ENCODE assay signal across 23 cellular contexts in genomic region chr14:34297786-34298520, GRCh38.
DNase-seq lines count a peak whose midpoint lies in the region; TF ChIP-seq lines count a peak whose summit lies in the region.
"Had no signal": no experiment of that assay in that cellular context is flagged by ENCODE, and none has a peak within 500 bp of the region (broad histone marks: within the 10 kb centered on the region; RNA-seq: fewer than 3 reads in every experiment).

No MANE protein-coding gene starts in this region.

- no peaks in the 10 kb centered on the region for H3K27me3 ChIP-seq in esophagus (ENCODE audit: control insufficient read depth in 1 of 2, insufficient read depth in 2 of 2, low read length in 2 of 2)
- peaks cover 5% of the 10 kb centered on the region; the same call in 1 of the 2 replicates for H3K27me3 ChIP-seq in BE2C
- no peaks in the 10 kb centered on the region for H3K27me3 ChIP-seq in MG63
- H3K27me3 ChIP-seq: tibial nerve had no signal

- H3K9me3 ChIP-seq in esophagus (ENCODE audit: control insufficient read depth in 2 of 2, insufficient read depth in 1 of 2, low read depth in 1 of 2, low read length in 1 of 2), result no peaks in the 10 kb centered on the region
- H3K9me3 ChIP-seq in BE2C, result no peaks in the 10 kb centered on the region
- no peaks in the 10 kb centered on the region for H3K9me3 ChIP-seq in MG63
- H3K9me3 ChIP-seq: tibial nerve had no signal

- peak overlapping the region; percentile 45 to 57 for H3K27ac ChIP-seq in esophagus (ENCODE audit: low read depth in 2 of 2, low read length in 1 of 2)
- H3K27ac ChIP-seq: tibial nerve had no signal

- TF ChIP-seq CTCF in nephron progenitor cell (IDR thresholded peaks at IDR 0.05) (no peak), BE2C (IDR thresholded peaks at IDR 0.05; ENCODE audit: low read depth, low read length) (no peak)

- H3K4me3 ChIP-seq in esophagus (ENCODE audit: low read depth in 1 of 2, low read length in 2 of 2) (no peak overlapping the region), BE2C (ENCODE audit: low read depth, low read length) (no peak overlapping the region), MG63 (no peak overlapping the region)
- H3K4me3 ChIP-seq: GM12878, tibial nerve had no signal

- H3K9me3 Mint-ChIP-seq in nephron progenitor cell, result peaks cover 22% of the 10 kb centered on the region
- H3K9me3 Mint-ChIP-seq: activated CD4-positive, alpha-beta T cell treated with anti-CD3 and anti-CD28 coated beads, Interleukin-2, amount 10 ng/mL, durations not matched to agents 7 days and 5 days; stimulated activated naive CD8-positive, alpha-beta T cell treated with anti-CD3 and anti-CD28 coated beads, Interleukin-15, Interleukin-2, amounts not matched to agents 100 ng/mL and 50 ng/mL, for 24 hours had no signal

- H3K4me1 ChIP-seq in esophagus (ENCODE audit: control insufficient read depth in 2 of 2, insufficient read depth in 2 of 2, low read length in 1 of 2) (no peaks in the 10 kb centered on the region), BE2C (no peaks in the 10 kb centered on the region)
- H3K4me1 ChIP-seq: tibial nerve had no signal

- WGBS in esophagus, 2 donors, result 40 to 54% methylated on average over 6 of the region's 6 CpGs

- H3K36me3 Mint-ChIP-seq in nephron progenitor cell (ENCODE audit: low read depth), result peaks cover 19% of the 10 kb centered on the region

- peaks cover 35% of the 10 kb centered on the region for H3K4me1 Mint-ChIP-seq in nephron progenitor cell
- H3K4me1 Mint-ChIP-seq: activated CD4-positive, alpha-beta T cell treated with anti-CD3 and anti-CD28 coated beads, Interleukin-2, amount 10 ng/mL, durations not matched to agents 7 days and 5 days; IgD-negative memory B cell had no signal

- peaks cover 3% of the 10 kb centered on the region for H3K27me3 Mint-ChIP-seq in nephron progenitor cell (ENCODE audit: low read depth, poor library complexity)
- H3K27me3 Mint-ChIP-seq: activated CD4-positive, alpha-beta T cell treated with anti-CD3 and anti-CD28 coated beads, Interleukin-2, amount 10 ng/mL, durations not matched to agents 7 days and 5 days had no signal

- DNase-seq in H4 (ENCODE audit: low spot score) (peak; percentile 20), NCI-H2227 treated with DMSO at 0.1 percent for 48 hours (lab: John Stamatoyannopoulos, UW) (peak; percentile 11), nephron progenitor cell (no peak), BE2C (no peak), hypothalamus (lab: John Stamatoyannopoulos, UW) (no peak), MG63 (no peak), COLO829 (ENCODE audit: low spot score) (no peak)
- DNase-seq: activated CD4-positive, alpha-beta T cell treated with anti-CD3 and anti-CD28 coated beads, Interleukin-2, amount 10 ng/mL, durations not matched to agents 7 days and 5 days; activated gamma-delta T cell treated with Interleukin-2 at 50 U/mL for 16 hours; AML-193; central memory CD4-positive, alpha-beta T cell; DMS153; HCEC 1CT; kidney glomerular epithelial cell; NCI-H2029 treated with DMSO at 0.1 percent for 48 hours; posterior cingulate gyrus; stimulated activated CD4-positive, alpha-beta T cell treated with anti-CD3 and anti-CD28 coated beads, Interleukin-2, amount 100 ng/mL, for 48 hours; T-helper 1 cell had no signal

- peak overlapping the region; percentile 47 for H3K27ac Mint-ChIP-seq in nephron progenitor cell
- H3K27ac Mint-ChIP-seq: activated CD4-positive, alpha-beta T cell treated with anti-CD3 and anti-CD28 coated beads, Interleukin-2, amount 10 ng/mL, durations not matched to agents 7 days and 5 days; IgD-negative memory B cell; stimulated activated naive CD8-positive, alpha-beta T cell treated with anti-CD3 and anti-CD28 coated beads, Interleukin-15, Interleukin-2, amounts not matched to agents 100 ng/mL and 50 ng/mL, for 24 hours had no signal

- no peak overlapping the region for H3K4me3 Mint-ChIP-seq in nephron progenitor cell
- H3K4me3 Mint-ChIP-seq: activated CD4-positive, alpha-beta T cell treated with anti-CD3 and anti-CD28 coated beads, Interleukin-2, amount 10 ng/mL, durations not matched to agents 7 days and 5 days; IgD-negative memory B cell; stimulated activated naive CD8-positive, alpha-beta T cell treated with anti-CD3 and anti-CD28 coated beads, Interleukin-15, Interleukin-2, amounts not matched to agents 100 ng/mL and 50 ng/mL, for 24 hours had no signal

- no peaks in the 10 kb centered on the region for H3K36me3 ChIP-seq in esophagus (ENCODE audit: control insufficient read depth in 2 of 2, insufficient read depth in 2 of 2, low read length in 1 of 2)
- no peaks in the 10 kb centered on the region for H3K36me3 ChIP-seq in BE2C
- H3K36me3 ChIP-seq in MG63, result no peaks in the 10 kb centered on the region
- H3K36me3 ChIP-seq: tibial nerve had no signal

Comparison
In these comparisons a context has a peak if more than half of its experiments do, and no peak if none do; other contexts are left out.
1. DNase-seq: peak in H4 (single experiment) and NCI-H2227 treated with DMSO at 0.1 percent for 48 hours (single experiment); none in nephron progenitor cell (single experiment), BE2C (single experiment), hypothalamus (0 of 51), MG63 (single experiment) and COLO829 (single experiment).